27 cellular contexts compared by ENCODE assay signal in the genomic region with DNA sequence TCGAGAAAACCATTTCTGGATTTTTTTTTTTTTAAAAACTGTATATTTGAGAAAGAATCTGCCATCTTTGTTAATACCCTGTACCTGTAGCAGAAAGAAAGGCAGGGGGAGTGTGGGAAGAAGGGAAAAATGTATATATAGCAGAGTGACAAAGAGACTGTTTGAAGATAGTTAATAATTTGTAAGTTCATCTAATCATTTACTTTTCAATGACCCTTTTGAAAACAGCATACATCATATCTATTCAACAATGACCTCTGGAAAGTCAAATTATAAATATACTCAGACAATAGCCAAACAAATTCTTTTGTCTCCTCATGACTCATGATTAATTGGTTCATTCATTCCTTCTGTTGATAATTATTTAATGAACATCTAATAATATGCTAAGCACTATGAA. TPM values are rescaled to one million over a fixed set of nuclear protein-coding genes. Genes with fewer than 3 reads are reported as not detected.
DNase-seq lines count a peak whose midpoint lies in the region; ATAC-seq, FAIRE-seq and TF ChIP-seq lines count a peak whose summit lies in the region.
"Had no signal": no experiment of that assay in that cellular context is flagged by ENCODE, and none has a peak within 500 bp of the region (broad histone marks: within the 10 kb centered on the region; RNA-seq: fewer than 3 reads in every experiment).

No MANE protein-coding gene starts in this region.

- no peaks in the 10 kb centered on the region for H3K36me3 Mint-ChIP-seq in CD8-positive, alpha-beta T cell
- H3K36me3 Mint-ChIP-seq: CD4-positive, alpha-beta memory T cell had no signal

- H3K27ac ChIP-seq in HepG2 (ENCODE audit: extremely low read length, insufficient read depth, low read length): no peak overlapping the region
- no peak overlapping the region for H3K27ac ChIP-seq in CD8-positive, alpha-beta T cell (ENCODE audit: low read depth, low read length)
- H3K27ac ChIP-seq: SK-N-MC had no signal

- POLR2A ChIA-PET in HepG2 (lab: Yijun Ruan, JAX): no interaction called here
- POLR2A ChIA-PET in CD8-positive, alpha-beta T cell (lab: Charles Lee): no interaction called here

- no peak overlapping the region for H3K4me3 Mint-ChIP-seq in CD8-positive, alpha-beta T cell
- H3K4me3 Mint-ChIP-seq: CD4-positive, alpha-beta memory T cell; GM23338; HFFc6 had no signal

- H3K9me3 ChIP-seq in HepG2 (ENCODE audit: low read length) (no peaks in the 10 kb centered on the region), BE2C (no peaks in the 10 kb centered on the region)
- H3K9me3 ChIP-seq in CD8-positive, alpha-beta T cell (ENCODE audit: low read length): no peaks in the 10 kb centered on the region
- H3K9me3 ChIP-seq: Caco-2, HAP-1, MG63 had no signal

- TF ChIP-seq CTCF in HepG2 (CRISPR knock-in tag; IDR thresholded peaks at IDR 0.05) (no peak), BE2C (IDR thresholded peaks at IDR 0.05; ENCODE audit: low read depth, low read length) (no peak)
- TF ChIP-seq CTCF in CD8-positive, alpha-beta T cell (IDR thresholded peaks at IDR 0.05): no peak

- H3K27me3 Mint-ChIP-seq in CD8-positive, alpha-beta T cell (ENCODE audit: low read depth): peaks cover 14% of the 10 kb centered on the region

- H3K4me1 Mint-ChIP-seq in CD8-positive, alpha-beta T cell (ENCODE audit: low read depth): no peaks in the 10 kb centered on the region
- H3K4me1 Mint-ChIP-seq: CD4-positive, alpha-beta memory T cell; GM23338 had no signal

- 2% methylated on average over 1 of the region's 1 CpG for WGBS in HepG2 (ENCODE audit: low lambda C conversion rate)

- TF ChIP-seq RAD21 in HepG2 (CRISPR knock-in tag; IDR thresholded peaks at IDR 0.05): no peak

- no TSS peak for BruUV-seq in HepG2 (replicated peaks; lab: Mats Ljungman, UMichigan)

- FAIRE-seq in endometrium (lab: Jason Lieb, UNC) (peak; percentile 43), HepG2 (lab: Jason Lieb, UNC) (no peak)
- FAIRE-seq: A204.1 had no signal

- H3K4me1 ChIP-seq in HepG2 (ENCODE audit: insufficient read depth, low read length) (peaks cover 25% of the 10 kb centered on the region), BE2C (no peaks in the 10 kb centered on the region)
- H3K4me1 ChIP-seq in CD8-positive, alpha-beta T cell (ENCODE audit: insufficient read depth, low read length): no peaks in the 10 kb centered on the region
- H3K4me1 ChIP-seq: HAP-1 had no signal

- TF ChIP-seq EP300 in HepG2 (IDR thresholded peaks at IDR 0.05; ENCODE audit: low read depth in 2 of 2, low read length in 2 of 2): no peak
- no peak for TF ChIP-seq EP300 in HepG2 (CRISPR knock-in tag; IDR thresholded peaks at IDR 0.05; ENCODE audit: borderline replicate concordance)

- ATAC-seq in HepG2: peak; percentile 79
- no peak for ATAC-seq in CD8-positive, alpha-beta T cell
- ATAC-seq in Right ventricle myocardium inferior: no peak
- ATAC-seq: GM23338 had no signal

- H3K9me3 Mint-ChIP-seq in CD8-positive, alpha-beta T cell: no peaks in the 10 kb centered on the region
- H3K9me3 Mint-ChIP-seq: CD4-positive, alpha-beta memory T cell; GM23338; HFFc6 had no signal

- H3K79me2 ChIP-seq in HepG2 (ENCODE audit: insufficient read depth, low read length): no peaks in the 10 kb centered on the region

- DNase-seq in DMS53 treated with DMSO at 0.1 percent for 48 hours (lab: John Stamatoyannopoulos, UW; ENCODE audit: unreplicated experiment) (peak; percentile 95), HepG2 (ENCODE audit: low spot score) (peak; percentile 22), Right ventricle myocardium inferior (ENCODE audit: missing footprints) (no peak), BE2C (no peak), midbrain (lab: John Stamatoyannopoulos, UW) (no peak)
- DNase-seq in CD8-positive, alpha-beta T cell: no peak
- DNase-seq: AML-193; C1 segment of cervical spinal cord; CD4-positive, alpha-beta memory T cell; HFFc6; IMR-90; KG1; MG63; NCI-H1105 treated with DMSO at 0.1 percent for 48 hours; NCI-H146; NCI-H2029; NCI-H446 treated with DMSO at 0.1 percent for 48 hours; NCI-H526; NCI-H82; NK-92 treated with Interleukin-12 subunit alpha and Interleukin-12 subunit beta, amount 100 ng/mL, for 24 hours; SIG-M5 had no signal

- no peak overlapping the region for H3K4me2 ChIP-seq in HepG2 (ENCODE audit: low read depth, low read length)
- H3K4me2 ChIP-seq: GM23338 had no signal

- no peaks in the 10 kb centered on the region for H4K20me1 ChIP-seq in HepG2 (ENCODE audit: insufficient read depth, low read length)

- no peaks in the 10 kb centered on the region for H3K36me3 ChIP-seq in HepG2 (replicated peaks in 1 of 2; ENCODE audit: control insufficient read depth in 1 of 2, insufficient read depth in 2 of 2, low read length in 2 of 2)
- H3K36me3 ChIP-seq in CD8-positive, alpha-beta T cell (ENCODE audit: insufficient read depth, low read length): no peaks in the 10 kb centered on the region
- no peaks in the 10 kb centered on the region for H3K36me3 ChIP-seq in BE2C
- H3K36me3 ChIP-seq: HAP-1, MG63 had no signal

- no peak overlapping the region for H2AFZ ChIP-seq in HepG2 (ENCODE audit: low read length)

- no peak for TF ChIP-seq POLR2A in HepG2 (IDR thresholded peaks at IDR 0.05; ENCODE audit: insufficient read depth in 1 of 2, low read depth in 2 of 2, low read length in 2 of 2)

- in situ Hi-C loops in HepG2 (cut with HindIII; ENCODE audit: extremely low pct_ligation_motif_present, low pct_unique_long_range_greater_than_20kb): no loop called here

- CTCF ChIA-PET in HepG2 (lab: Yijun Ruan, JAX; ENCODE audit: low intra/inter-chr PET ratio, low total read pairs): no interaction called here
- CTCF ChIA-PET in CD8-positive, alpha-beta T cell (lab: Charles Lee): interaction anchor here (0.6 kb wide), 1 partner anchor 1782 kb away, joined by 3 read pairs; no protein-coding TSS in a partner anchor

- H3K9ac ChIP-seq in HepG2 (ENCODE audit: insufficient read depth, low read depth, low read length): no peak overlapping the region

- no peak overlapping the region for H3K4me3 ChIP-seq in HepG2 (replicated peaks in 1 of 3; ENCODE audit: insufficient read depth in 1 of 3, low read depth in 2 of 3, low read length in 3 of 3)
- H3K4me3 ChIP-seq in CD8-positive, alpha-beta T cell (ENCODE audit: low read depth, low read length): no peak overlapping the region
- no peak overlapping the region for H3K4me3 ChIP-seq in BE2C (ENCODE audit: low read depth, low read length)
- H3K4me3 ChIP-seq: GM23338, HAP-1, MG63, SK-N-MC had no signal

- no peaks in the 10 kb centered on the region for H3K27me3 ChIP-seq in HepG2 (ENCODE audit: control insufficient read depth in 1 of 2, insufficient read depth in 2 of 2, low read length in 2 of 2)
- no peaks in the 10 kb centered on the region for H3K27me3 ChIP-seq in CD8-positive, alpha-beta T cell (ENCODE audit: insufficient read depth, low read length)
- H3K27me3 ChIP-seq in BE2C: no peaks in the 10 kb centered on the region
- H3K27me3 ChIP-seq: MG63 had no signal

- intact Hi-C loops in HepG2 (cut with micrococcal nuclease; ENCODE audit: unreplicated experiment): loop anchor here (10.0 kb wide), 1 partner anchor 131 kb away; no protein-coding TSS in a partner anchor
- intact Hi-C loops in CD8-positive, alpha-beta T cell (cut with DNase I, micrococcal nuclease): no loop called here
- intact Hi-C loops in Right ventricle myocardium inferior (cut with DNase I): no loop called here

- H3K27ac Mint-ChIP-seq in CD8-positive, alpha-beta T cell: no peak overlapping the region
- H3K27ac Mint-ChIP-seq: CD4-positive, alpha-beta memory T cell; GM23338; HFFc6 had no signal

TF ChIP-seq in HepG2, 621 proteins besides CTCF, POLR2A, EP300 and RAD21 (continues in another document):
- TF ChIP-seq SOX13 (IDR thresholded peaks at IDR 0.05) (no peak), SOX13 (CRISPR knock-in tag; conservative IDR thresholded peaks at IDR 0.05 in 1 of 2, IDR thresholded peaks at IDR 0.05 in 1 of 2) (peak in 1 of 2 experiments; percentile 67; a peak in 1 of 4 replicates), MIXL1 (CRISPR knock-in tag; IDR thresholded peaks at IDR 0.05) (peak; percentile 28; the same call in 1 of the 2 replicates), ZNF12 (CRISPR knock-in tag; IDR thresholded peaks at IDR 0.05) (no peak), SOX5 (CRISPR knock-in tag; IDR thresholded peaks at IDR 0.05; ENCODE audit: borderline replicate concordance) (peak; percentile 59; the same call in 1 of the 2 replicates)

RNA-seq across cellular contexts. Expression of a gene that starts 10.9 kb away (rescaled TPM):
- not detected in 2 replicates for total RNA-seq in HepG2 (2016; rRNA removed; fragmentation: Illumina TruSeq; extraction: Trizol)
- total RNA-seq in HepG2 (2016; cell fraction: cytosol; rRNA removed; fragmentation: Illumina TruSeq; extraction: Trizol; ENCODE audit: low read depth): not detected in 2 replicates
- not detected in 2 replicates for total RNA-seq in HepG2 (2016; cell fraction: insoluble cytoplasmic fraction; rRNA removed; fragmentation: Illumina TruSeq; extraction: Trizol)
- not detected in 2 replicates for total RNA-seq in HepG2 (2016; cell fraction: membrane; rRNA removed; fragmentation: Illumina TruSeq; extraction: Trizol)
- total RNA-seq in HepG2 (2016; cell fraction: nucleus; rRNA removed; fragmentation: Illumina TruSeq; extraction: Trizol): not detected in 2 replicates
- 0.13 TPM in 1 of 2 replicates, not detected in the other for polyA plus RNA-seq in HepG2 (2011; rRNA removed)
- 0.05 TPM in 2 replicates for polyA plus RNA-seq in HepG2 (2011; cell fraction: cytosol; rRNA removed)
- polyA plus RNA-seq in HepG2 (2011; cell fraction: nucleus; rRNA removed): 0.02 TPM in 1 of 2 replicates, not detected in the other
- 0.15 and 0.16 TPM in 2 replicates for polyA plus RNA-seq in HepG2 (2012)
- not detected in 2 replicates for polyA plus RNA-seq in HepG2 (2016; cell fraction: cytosol; fragmentation: Illumina TruSeq; extraction: Trizol; ENCODE audit: low read depth)
- polyA plus RNA-seq in HepG2 (2016; cell fraction: insoluble cytoplasmic fraction; fragmentation: Illumina TruSeq; extraction: Trizol; ENCODE audit: low read depth): not detected in 2 replicates
- polyA plus RNA-seq in HepG2 (2016; cell fraction: membrane; fragmentation: Illumina TruSeq; extraction: Trizol; ENCODE audit: low read depth): not detected in 2 replicates
- polyA plus RNA-seq in HepG2 (2016; cell fraction: nucleus; fragmentation: Illumina TruSeq; extraction: Trizol; ENCODE audit: insufficient read depth, low read depth): not detected in 2 replicates
- polyA minus RNA-seq in HepG2 (2011; rRNA and poly(A)+ RNA removed; ENCODE audit: low replicate concordance): 0.76 and 42.1 TPM in 2 replicates
- 0.18 and 1.4 TPM in 2 replicates for polyA minus RNA-seq in HepG2 (2011; cell fraction: cytosol; rRNA and poly(A)+ RNA removed)
- polyA minus RNA-seq in HepG2 (2011; cell fraction: nucleus; rRNA and poly(A)+ RNA removed): under 0.01 and 0.13 TPM in 2 replicates
- under 1 TPM; 0.30 to 0.78 TPM for total RNA-seq in CD8-positive, alpha-beta T cell
- total RNA-seq in Right ventricle myocardium inferior: 7.5 TPM
- 0.15 TPM for polyA plus RNA-seq in BE2C (2012; ENCODE audit: insufficient read depth, insufficient read length, low read depth)

Comparison
In these comparisons a context has a peak if more than half of its experiments do, and no peak if none do; other contexts are left out.
1. DNase-seq: peak in DMS53 treated with DMSO at 0.1 percent for 48 hours (single experiment) and HepG2 (single experiment); none in CD8-positive, alpha-beta T cell (0 of 7), Right ventricle myocardium inferior (single experiment), BE2C (single experiment) and midbrain (single experiment).